1 cellular context compared by ENCODE assay signal in genomic region chr19:46759817-46760333, GRCh38.
TF ChIP-seq lines count a peak whose summit lies in the region.

No MANE protein-coding gene starts in this region.

TF ChIP-seq in IMR-90, 13 proteins besides CTCF, POLR2A, EP300 and RAD21 (continued from another document):
- TF ChIP-seq MAFK (IDR thresholded peaks at IDR 0.05; ENCODE audit: low read depth, low read length) (peak; percentile 60), RFX5 (IDR thresholded peaks at IDR 0.05; ENCODE audit: low read depth, low read length) (no peak), CEBPB (IDR thresholded peaks at IDR 0.05; ENCODE audit: low read depth, low read length) (peak; percentile 72), CHD1 (IDR thresholded peaks at IDR 0.05; ENCODE audit: low read depth, low read length) (no peak), SMC3 (IDR thresholded peaks at IDR 0.05; ENCODE audit: low read depth, low read length) (no peak), MXI1 (IDR thresholded peaks at IDR 0.05; ENCODE audit: borderline replicate concordance, low read depth, low read length) (no peak), FOS (IDR thresholded peaks at IDR 0.05; ENCODE audit: low read depth, low read length) (no peak), USF2 (IDR thresholded peaks at IDR 0.05; ENCODE audit: low read depth, low read length) (no peak)
